8 cellular contexts compared by ENCODE assay signal in genomic region chr17:20532544-20533095, GRCh38. TPM values are rescaled to one million over a fixed set of nuclear protein-coding genes. Genes with fewer than 3 reads are reported as not detected.
A peak's percentile ranks its signal among the peaks of the same experiment; 100 is the strongest.
DNase-seq lines count a peak whose midpoint lies in the region; TF ChIP-seq lines count a peak whose summit lies in the region.
"Not testable (repeated sequence)": the region's sequence is repeated elsewhere in the genome, so short reads cannot be mapped to it uniquely, and the experiment has no call there.
"Had no signal": no experiment of that assay in that cellular context is flagged by ENCODE, and none has a peak within 500 bp of the region (broad histone marks: within the 10 kb centered on the region; RNA-seq: fewer than 3 reads in every experiment).

No MANE protein-coding gene starts in this region.

- H3K36me3 Mint-ChIP-seq in T-helper 1 cell treated with Interleukin-12 subunit alpha and Interleukin-12 subunit beta and Interleukin-4 antibody, amounts not matched to agents 30 μg/mL and 1 μg/mL, for 36 hours (ENCODE audit: low read depth); osteocyte (ENCODE audit: unreplicated experiment): not testable (repeated sequence)

- H3K9me3 ChIP-seq in DOHH2 (ENCODE audit: control insufficient read depth, insufficient read depth, low read length); HUES64 (ENCODE audit: insufficient read depth, low read depth, low read length); adipocyte (ENCODE audit: control insufficient read depth, low read length): not testable (repeated sequence)

- H4K20me1 ChIP-seq in DOHH2 (ENCODE audit: control insufficient read depth, insufficient read depth, low read depth, low read length) = not testable (repeated sequence)

- not testable (repeated sequence) for H3K4me1 Mint-ChIP-seq in T-helper 1 cell treated with Interleukin-12 subunit alpha and Interleukin-12 subunit beta and Interleukin-4 antibody, amounts not matched to agents 30 μg/mL and 1 μg/mL, for 36 hours (ENCODE audit: low read depth); osteocyte (ENCODE audit: unreplicated experiment)

- H3K79me2 ChIP-seq in DOHH2 (ENCODE audit: control insufficient read depth, low read length) = not testable (repeated sequence)

- H3K4me1 ChIP-seq in DOHH2 (ENCODE audit: control insufficient read depth, low read length); HUES64 (ENCODE audit: insufficient read depth, low read length); adipocyte (ENCODE audit: control insufficient read depth, insufficient read depth, low read length): not testable (repeated sequence)

- H3K4me3 ChIP-seq in DOHH2 (ENCODE audit: low read length) = peak overlapping the region; percentile 52; the same call in 1 of the 2 replicates
- peak overlapping the region; percentile 62 for H3K4me3 ChIP-seq in HUES64 (ENCODE audit: low read length)
- not testable (repeated sequence) for H3K4me3 ChIP-seq in adipocyte (ENCODE audit: low read length)
- H3K4me3 ChIP-seq in fibroblast of pulmonary artery (replicated peaks; ENCODE audit: low read depth, low read length) = peak overlapping the region; percentile 51

- H3K36me3 ChIP-seq in DOHH2 (ENCODE audit: control insufficient read depth, low read length); HUES64 (ENCODE audit: insufficient read depth, low read length); adipocyte (ENCODE audit: control insufficient read depth, insufficient read depth, low read length, severe bottlenecking): not testable (repeated sequence)

- peak overlapping the region; percentile 79 for H3K9ac ChIP-seq in HUES64 (ENCODE audit: low read depth, low read length)
- not testable (repeated sequence) for H3K9ac ChIP-seq in adipocyte (ENCODE audit: low read length)

- peak overlapping the region; percentile 59 for H3K27ac Mint-ChIP-seq in T-helper 1 cell treated with Interleukin-12 subunit alpha and Interleukin-12 subunit beta and Interleukin-4 antibody, amounts not matched to agents 30 μg/mL and 1 μg/mL, for 36 hours
- peak overlapping the region; percentile 52 for H3K27ac Mint-ChIP-seq in osteocyte (ENCODE audit: unreplicated experiment)

- 0% methylated on average over 15 of the region's 31 CpGs for WGBS in HUES64

- H3K27me3 Mint-ChIP-seq in T-helper 1 cell treated with Interleukin-12 subunit alpha and Interleukin-12 subunit beta and Interleukin-4 antibody, amounts not matched to agents 30 μg/mL and 1 μg/mL, for 36 hours (ENCODE audit: low read depth); osteocyte (ENCODE audit: unreplicated experiment): not testable (repeated sequence)

- H3K9me2 ChIP-seq in DOHH2 (replicated peaks; ENCODE audit: control insufficient read depth, low read length) = not testable (repeated sequence)

- H3K27me3 ChIP-seq in DOHH2 (ENCODE audit: control insufficient read depth, low read length); HUES64 (ENCODE audit: insufficient read depth, low read length); adipocyte (replicated peaks; ENCODE audit: control insufficient read depth, insufficient read depth, low read length): not testable (repeated sequence)

- H3K4me2 ChIP-seq in DOHH2 (ENCODE audit: low read length) = not testable (repeated sequence)

- peak; percentile 15 for DNase-seq in adipocyte (ENCODE audit: low read depth)
- DNase-seq in fibroblast of pulmonary artery (ENCODE audit: low read depth) = peak; percentile 33
- DNase-seq in islet precursor cell = peak; percentile 68
- DNase-seq in osteocyte (ENCODE audit: extremely low spot score, unreplicated experiment) = not testable (repeated sequence)

- TF ChIP-seq CTCF in DOHH2 (IDR thresholded peaks at IDR 0.05; ENCODE audit: low read depth, low read length, poor library complexity, severe bottlenecking); fibroblast of pulmonary artery (IDR thresholded peaks at IDR 0.05; ENCODE audit: low read length, missing control alignments); osteocyte (IDR thresholded peaks at IDR 0.05): not testable (repeated sequence)

- H3F3A ChIP-seq in DOHH2 (ENCODE audit: control insufficient read depth, insufficient read depth) = not testable (repeated sequence)

- H3K4me3 Mint-ChIP-seq in T-helper 1 cell treated with Interleukin-12 subunit alpha and Interleukin-12 subunit beta and Interleukin-4 antibody, amounts not matched to agents 30 μg/mL and 1 μg/mL, for 36 hours = peak overlapping the region; percentile 85
- peak overlapping the region; percentile 75 for H3K4me3 Mint-ChIP-seq in osteocyte (ENCODE audit: unreplicated experiment)

- H3K9me3 Mint-ChIP-seq in T-helper 1 cell treated with Interleukin-12 subunit alpha and Interleukin-12 subunit beta and Interleukin-4 antibody, amounts not matched to agents 30 μg/mL and 1 μg/mL, for 36 hours; osteocyte (ENCODE audit: unreplicated experiment): not testable (repeated sequence)

- 0 out of 2 replicates have a peak overlapping the region, but pooled peaks have one; percentile 18 for H3K27ac ChIP-seq in DOHH2 (ENCODE audit: low read depth, low read length)
- H3K27ac ChIP-seq in HUES64 (ENCODE audit: low read depth, low read length) = not testable (repeated sequence)

RNA-seq across cellular contexts. Expression of gene CDRT15L2, which starts 46.9 kb away (rescaled TPM):
- polyA plus RNA-seq in HUES64 (2013, experiment 1 of 2) = not detected
- not detected for polyA plus RNA-seq in HUES64 (2013, experiment 2 of 2)
- total RNA-seq in osteocyte = not detected in 2 replicates
- total RNA-seq: HepG2 had no signal
- polyA plus RNA-seq: HepG2 had no signal
